In the genomic region with DNA sequence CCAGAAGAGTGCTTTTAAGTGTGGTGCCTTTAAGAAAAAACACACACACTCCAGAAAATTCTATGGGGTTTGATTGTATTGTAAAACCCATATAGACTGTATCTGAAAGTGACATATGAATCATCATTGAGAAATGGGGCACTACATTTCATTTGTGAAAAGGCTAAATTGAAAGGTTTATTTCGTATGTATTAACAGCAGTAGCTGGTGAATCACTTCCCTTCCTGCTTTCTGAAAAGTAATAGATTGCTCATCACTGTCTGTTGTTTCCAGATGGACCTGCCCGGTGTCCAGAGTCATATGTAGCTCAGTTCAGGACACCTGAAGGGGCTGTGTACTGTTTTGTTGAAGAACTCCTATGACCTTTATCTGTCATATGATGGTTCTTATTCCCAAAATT, we compare ENCODE assay signal across 12 cellular contexts. TPM values are rescaled to one million over a fixed set of nuclear protein-coding genes. Genes with fewer than 3 reads are reported as not detected.
DNase-seq lines count a peak whose midpoint lies in the region; ATAC-seq and TF ChIP-seq lines count a peak whose summit lies in the region.
"Had no signal": no experiment of that assay in that cellular context is flagged by ENCODE, and none has a peak within 500 bp of the region (broad histone marks: within the 10 kb centered on the region; RNA-seq: fewer than 3 reads in every experiment).

No MANE protein-coding gene starts in this region.

- peak overlapping the region; percentile 53 for H3K27ac Mint-ChIP-seq in activated naive CD4-positive, alpha-beta T cell treated with anti-CD3 and anti-CD28 coated beads for 36 hours
- H3K27ac Mint-ChIP-seq in stimulated activated naive B cell treated with anti-CD40 and anti-IgM and Interleukin-4, amounts not matched to agents 10 μg/mL and 1 μg/mL and 100 μg/mL, for 72 hours: no peak overlapping the region

- H3K4me3 ChIP-seq in mammary epithelial cell (replicated peaks in 1 of 3; ENCODE audit: insufficient read depth in 1 of 3, low read depth in 2 of 3, low read length in 3 of 3) (no peak overlapping the region), right cardiac atrium (ENCODE audit: low read length) (no peak overlapping the region)

- H3K36me3 ChIP-seq in mammary epithelial cell (ENCODE audit: insufficient read depth, low read length): no peaks in the 10 kb centered on the region

- no peak overlapping the region for H3K9ac ChIP-seq in mammary epithelial cell (ENCODE audit: insufficient read depth, low read length)

- CTCF ChIA-PET in activated naive CD4-positive, alpha-beta T cell treated with anti-CD3 and anti-CD28 coated beads for 36 hours (lab: Charles Lee): no interaction called here
- CTCF ChIA-PET in mammary epithelial cell (lab: Charles Lee; ENCODE audit: low non-redundant PET): interaction anchor here (0.6 kb wide), 1 partner anchor 467 kb away, joined by 6 read pairs; no protein-coding TSS in a partner anchor

- no peak for TF ChIP-seq CTCF in mammary epithelial cell (conservative IDR thresholded peaks at IDR 0.05 in 1 of 2, IDR thresholded peaks at IDR 0.05 in 1 of 2; ENCODE audit: extremely low read depth in 1 of 2, insufficient read depth in 1 of 2, low read depth in 1 of 2, low read length in 2 of 2)

- no peaks in the 10 kb centered on the region for H3K27me3 Mint-ChIP-seq in activated naive CD4-positive, alpha-beta T cell treated with anti-CD3 and anti-CD28 coated beads for 36 hours (ENCODE audit: low read depth)
- no peaks in the 10 kb centered on the region for H3K27me3 Mint-ChIP-seq in stimulated activated naive B cell treated with anti-CD40 and anti-IgM and Interleukin-4, amounts not matched to agents 10 μg/mL and 1 μg/mL and 100 μg/mL, for 72 hours

- peaks cover 9% of the 10 kb centered on the region for H3K4me1 Mint-ChIP-seq in activated naive CD4-positive, alpha-beta T cell treated with anti-CD3 and anti-CD28 coated beads for 36 hours (ENCODE audit: low read depth)
- H3K4me1 Mint-ChIP-seq in stimulated activated naive B cell treated with anti-CD40 and anti-IgM and Interleukin-4, amounts not matched to agents 10 μg/mL and 1 μg/mL and 100 μg/mL, for 72 hours: no peaks in the 10 kb centered on the region
- H3K4me1 Mint-ChIP-seq: CD14-positive monocyte had no signal

- H3K4me2 ChIP-seq in mammary epithelial cell (ENCODE audit: insufficient read depth, low read depth, low read length): no peak overlapping the region

- in situ Hi-C loops in mammary epithelial cell (cut with MboI; ENCODE audit: low sequenced_read_pairs in 2 of 2): no loop called here

- no peak overlapping the region for H2AFZ ChIP-seq in mammary epithelial cell (ENCODE audit: low read depth, low read length)

- peaks cover 20% of the 10 kb centered on the region for H3K36me3 Mint-ChIP-seq in activated naive CD4-positive, alpha-beta T cell treated with anti-CD3 and anti-CD28 coated beads for 36 hours (ENCODE audit: low read depth)
- peaks cover 16 to 29% of the 10 kb centered on the region in 2 donors for H3K36me3 Mint-ChIP-seq in stimulated activated naive B cell treated with anti-CD40 and anti-IgM and Interleukin-4, amounts not matched to agents 10 μg/mL and 1 μg/mL and 100 μg/mL, for 72 hours

- H3K9me3 Mint-ChIP-seq in activated naive CD4-positive, alpha-beta T cell treated with anti-CD3 and anti-CD28 coated beads for 36 hours: no peaks in the 10 kb centered on the region
- H3K9me3 Mint-ChIP-seq in stimulated activated naive B cell treated with anti-CD40 and anti-IgM and Interleukin-4, amounts not matched to agents 10 μg/mL and 1 μg/mL and 100 μg/mL, for 72 hours: no peaks in the 10 kb centered on the region

- ATAC-seq in stimulated activated naive B cell treated with anti-CD40 and anti-IgM and Interleukin-4, amounts not matched to agents 10 μg/mL and 1 μg/mL and 100 μg/mL, for 72 hours (replicated peaks): peak; percentile 81 to 86
- no peak for ATAC-seq in GM18502 (IDR thresholded peaks at IDR 0.05; ENCODE audit: poor library complexity, unreplicated experiment)
- no peak for ATAC-seq in right cardiac atrium
- no peak for ATAC-seq in GM21526 (IDR thresholded peaks at IDR 0.05; ENCODE audit: low FRiP score, unreplicated experiment)

- intact Hi-C loops in activated naive CD4-positive, alpha-beta T cell treated with anti-CD3 and anti-CD28 coated beads for 36 hours (cut with micrococcal nuclease): no loop called here
- intact Hi-C loops in mammary epithelial cell (cut with micrococcal nuclease): no loop called here
- intact Hi-C loops in right cardiac atrium (cut with DNase I): no loop called here

- H3K4me1 ChIP-seq in mammary epithelial cell (ENCODE audit: insufficient read depth, low read length): peaks cover 5% of the 10 kb centered on the region
- no peaks in the 10 kb centered on the region for H3K4me1 ChIP-seq in right cardiac atrium (ENCODE audit: control insufficient read depth, insufficient read depth, low read length)

- BruUV-seq in mammary epithelial cell (replicated peaks; lab: Mats Ljungman, UMichigan): no TSS peak

- DNase-seq in activated naive CD4-positive, alpha-beta T cell treated with anti-CD3 and anti-CD28 coated beads for 36 hours: peak; percentile 6
- no peak for DNase-seq in activated naive CD4-positive, alpha-beta T cell (lab: John Stamatoyannopoulos, UW)
- DNase-seq in LHCN-M2 (ENCODE audit: low read depth): peak; percentile 51
- DNase-seq in mammary epithelial cell: peak; percentile 75
- DNase-seq in stimulated activated naive B cell treated with anti-CD40 and anti-IgM and Interleukin-4, amounts not matched to agents 10 μg/mL and 1 μg/mL and 100 μg/mL, for 72 hours: no peak
- DNase-seq in right cardiac atrium: no peak
- DNase-seq: NCI-H1092 treated with DMSO at 0.1 percent for 48 hours; stimulated activated naive CD4-positive, alpha-beta T cell treated with Interleukin-2 at 50 U/mL for 16 hours had no signal

- 17% methylated on average over 2 of the region's 2 CpGs for WGBS in mammary epithelial cell (ENCODE audit: low coverage, missing lambda C conversion rate)
- 76% methylated on average over 2 of the region's 2 CpGs for WGBS in right cardiac atrium

- no peaks in the 10 kb centered on the region for H3K79me2 ChIP-seq in mammary epithelial cell (ENCODE audit: insufficient read depth, low read length)

- H3K27ac ChIP-seq in mammary epithelial cell (ENCODE audit: insufficient read depth, low read depth, low read length) (no peak overlapping the region), right cardiac atrium (ENCODE audit: low read length) (no peak overlapping the region)
- H3K27ac ChIP-seq: VCaP had no signal

- no peaks in the 10 kb centered on the region for H4K20me1 ChIP-seq in mammary epithelial cell (ENCODE audit: insufficient read depth, low read length)

- H3K9me3 ChIP-seq in mammary epithelial cell (replicated peaks; ENCODE audit: insufficient read depth, low read length): no peaks in the 10 kb centered on the region
- no peaks in the 10 kb centered on the region for H3K9me3 ChIP-seq in right cardiac atrium (ENCODE audit: control insufficient read depth, low read length)

- no peak overlapping the region for H3K4me3 Mint-ChIP-seq in activated naive CD4-positive, alpha-beta T cell treated with anti-CD3 and anti-CD28 coated beads for 36 hours
- no peak overlapping the region for H3K4me3 Mint-ChIP-seq in stimulated activated naive B cell treated with anti-CD40 and anti-IgM and Interleukin-4, amounts not matched to agents 10 μg/mL and 1 μg/mL and 100 μg/mL, for 72 hours
- H3K4me3 Mint-ChIP-seq: CD14-positive monocyte had no signal

- dilution Hi-C loops in mammary epithelial cell (cut with HindIII; ENCODE audit: low sequenced_read_pairs): no loop called here

- no peaks in the 10 kb centered on the region for H3K27me3 ChIP-seq in mammary epithelial cell (ENCODE audit: insufficient read depth, low read length)
- no peaks in the 10 kb centered on the region for H3K27me3 ChIP-seq in right cardiac atrium (ENCODE audit: control insufficient read depth, insufficient read depth)

RNA-seq across cellular contexts. Expression of gene HPRT1, which starts 28.1 kb away (rescaled TPM):
- total RNA-seq in activated naive CD4-positive, alpha-beta T cell treated with anti-CD3 and anti-CD28 coated beads for 36 hours: 100 to 1,000 TPM; 111 TPM
- total RNA-seq in LHCN-M2 (2014; rRNA removed) (8.8 and 9.0 TPM in 2 replicates), mammary epithelial cell (10 to 100 TPM; 10.7 to 48.1 TPM), right cardiac atrium (10 to 100 TPM; 20.5 to 24.2 (median 21.8) TPM)
- 24.2 TPM for polyA plus RNA-seq in LHCN-M2 (2012)
- polyA plus RNA-seq in mammary epithelial cell (39.6 TPM), right cardiac atrium (31.3 TPM)
- 21.6 TPM for polyA minus RNA-seq in mammary epithelial cell

RNA-seq across cellular contexts. Expression of gene PHF6, which starts 58.8 kb away (rescaled TPM):
- total RNA-seq in activated naive CD4-positive, alpha-beta T cell treated with anti-CD3 and anti-CD28 coated beads for 36 hours: 10 to 100 TPM; 49.1 to 51.9 TPM
- 20.8 and 25.8 TPM in 2 replicates for total RNA-seq in LHCN-M2 (2014; rRNA removed)
- polyA plus RNA-seq in LHCN-M2 (2012): 7.2 TPM
- 10 to 100 TPM; 27.3 to 31.7 TPM for total RNA-seq in mammary epithelial cell
- 7.4 TPM for polyA plus RNA-seq in mammary epithelial cell
- 22.9 TPM for polyA minus RNA-seq in mammary epithelial cell
- 10 to 100 TPM in 3 of 4 donors, 1 to 10 TPM in 1; 9.2 to 12.6 (median 11.6) TPM for total RNA-seq in right cardiac atrium
- 5.3 TPM for polyA plus RNA-seq in right cardiac atrium

Comparison
In these comparisons a context has a peak if more than half of its experiments do, and no peak if none do; other contexts are left out.
1. DNase-seq: peak in activated naive CD4-positive, alpha-beta T cell treated with anti-CD3 and anti-CD28 coated beads for 36 hours (single experiment), LHCN-M2 (single experiment) and mammary epithelial cell (single experiment); none in activated naive CD4-positive, alpha-beta T cell (0 of 4), stimulated activated naive B cell treated with anti-CD40 and anti-IgM and Interleukin-4, amounts not matched to agents 10 μg/mL and 1 μg/mL and 100 μg/mL, for 72 hours (single experiment) and right cardiac atrium (0 of 3).
2. ATAC-seq: peak in stimulated activated naive B cell treated with anti-CD40 and anti-IgM and Interleukin-4, amounts not matched to agents 10 μg/mL and 1 μg/mL and 100 μg/mL, for 72 hours (2 of 2); none in GM18502 (single experiment), right cardiac atrium (0 of 2) and GM21526 (single experiment).